ENCODE assay signal across 10 cellular contexts in the genomic region with DNA sequence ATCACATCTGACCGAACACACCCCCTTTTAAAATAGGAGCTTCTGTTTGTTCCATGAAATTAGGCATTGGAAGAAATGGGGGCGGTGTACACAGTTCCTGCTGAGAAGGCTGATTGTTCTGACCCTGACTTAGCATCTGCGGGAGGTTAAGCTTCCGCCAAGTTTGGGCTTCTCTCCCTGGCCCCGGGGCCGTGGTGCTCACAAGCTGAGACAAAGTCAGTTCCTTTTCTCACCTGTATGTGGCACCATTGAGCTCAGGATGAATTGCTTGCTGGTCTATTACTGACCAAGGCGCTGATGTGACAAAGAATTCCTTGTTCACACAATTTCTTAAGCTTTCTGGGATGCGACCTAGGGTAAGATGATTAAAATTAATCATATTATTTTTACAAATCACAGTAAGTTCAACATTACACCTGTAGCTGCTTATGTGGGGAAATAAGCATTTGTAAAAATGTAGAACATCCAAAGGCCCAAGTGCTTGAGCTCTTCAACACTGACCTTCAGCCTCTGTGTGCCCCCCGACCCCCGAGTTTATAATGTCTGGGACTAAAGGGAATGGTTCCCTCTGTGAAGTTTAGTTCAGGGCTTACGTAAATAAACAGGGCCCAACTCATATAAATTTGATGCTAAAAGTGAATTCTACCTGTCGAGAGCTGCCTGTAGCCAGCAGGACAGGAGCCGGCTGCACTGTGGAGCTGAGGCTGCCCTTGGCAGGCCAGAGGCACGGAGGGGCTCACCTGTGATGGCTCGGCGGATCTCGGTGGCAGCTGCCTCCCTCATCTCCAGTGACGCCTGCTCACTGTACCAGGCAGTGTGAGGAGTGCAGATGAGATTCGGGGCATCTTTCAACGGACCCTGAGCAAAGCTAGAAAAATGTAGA.
DNase-seq lines count a peak whose midpoint lies in the region; ATAC-seq and TF ChIP-seq lines count a peak whose summit lies in the region.
"Had no signal": no experiment of that assay in that cellular context is flagged by ENCODE, and none has a peak within 500 bp of the region (broad histone marks: within the 10 kb centered on the region; RNA-seq: fewer than 3 reads in every experiment).

No MANE protein-coding gene starts in this region.

- DNase-seq in C1 segment of cervical spinal cord (lab: John Stamatoyannopoulos, UW) = peak in 11 of 14 donors; percentile 37 to 76 (median 55)
- peak; percentile 67 for DNase-seq in WERI-Rb-1
- peak; percentile 78 for DNase-seq in foreskin melanocyte
- DNase-seq in HPDE6-E6E7 (ENCODE audit: extremely low spot score) = no peak

- H3K27me3 ChIP-seq in Loucy (ENCODE audit: insufficient read depth, low read length, poor library complexity, severe bottlenecking) = no peaks in the 10 kb centered on the region
- H3K27me3 ChIP-seq in WERI-Rb-1 (ENCODE audit: insufficient read depth, low read depth, severe bottlenecking) = no peaks in the 10 kb centered on the region
- no peaks in the 10 kb centered on the region for H3K27me3 ChIP-seq in neutrophil
- H3K27me3 ChIP-seq: SJSA1 had no signal

- TF ChIP-seq CTCF in Loucy (conservative IDR thresholded peaks at IDR 0.05; ENCODE audit: low read length) (peak; percentile 66), WERI-Rb-1 (IDR thresholded peaks at IDR 0.05; ENCODE audit: low read depth, low read length) (peak; percentile 58), neutrophil (IDR thresholded peaks at IDR 0.05) (peak; percentile 61)

- no peaks in the 10 kb centered on the region for H4K20me1 ChIP-seq in Loucy (ENCODE audit: insufficient read depth, low read length, poor library complexity, severe bottlenecking)

- H3K4me3 ChIP-seq in Loucy (ENCODE audit: low read length, poor library complexity, severe bottlenecking) = no peak overlapping the region
- no peak overlapping the region for H3K4me3 ChIP-seq in WERI-Rb-1 (ENCODE audit: low read depth, low read length)
- H3K4me3 ChIP-seq in neutrophil (ENCODE audit: low read depth in 1 of 2, low read length in 1 of 2) = no peak overlapping the region
- H3K4me3 ChIP-seq: SJSA1, skin epidermis had no signal

- no peaks in the 10 kb centered on the region for H3F3A ChIP-seq in Loucy (ENCODE audit: low read depth)

- H3K9me3 ChIP-seq in Loucy (ENCODE audit: insufficient read depth, low read depth, low read length) = no peaks in the 10 kb centered on the region
- no peaks in the 10 kb centered on the region for H3K9me3 ChIP-seq in WERI-Rb-1 (ENCODE audit: severe bottlenecking)
- no peaks in the 10 kb centered on the region for H3K9me3 ChIP-seq in neutrophil
- H3K9me3 ChIP-seq: SJSA1 had no signal

- H3K9me2 ChIP-seq in Loucy (replicated peaks; ENCODE audit: low read depth, low read length) = no peaks in the 10 kb centered on the region

- peaks cover 6% of the 10 kb centered on the region; the same call in 1 of the 2 replicates for H3K36me3 ChIP-seq in Loucy (ENCODE audit: insufficient read depth, low read length)
- peaks cover 84% of the 10 kb centered on the region for H3K36me3 ChIP-seq in WERI-Rb-1
- H3K36me3 ChIP-seq in neutrophil = peaks cover 100% of the 10 kb centered on the region

- no peaks in the 10 kb centered on the region for H3K79me2 ChIP-seq in Loucy (ENCODE audit: insufficient read depth, low read length)

- H3K9ac ChIP-seq in Loucy (ENCODE audit: low read depth, low read length, poor library complexity, severe bottlenecking) = no peak overlapping the region

- no peak overlapping the region for H3K4me2 ChIP-seq in Loucy (ENCODE audit: low read depth, low read length, poor library complexity, severe bottlenecking)

- H3K4me1 ChIP-seq in Loucy (ENCODE audit: insufficient read depth, low read length, poor library complexity, severe bottlenecking) (no peaks in the 10 kb centered on the region), neutrophil (ENCODE audit: control insufficient read depth in 1 of 2, insufficient read depth in 1 of 2, low read depth in 1 of 2, low read length in 1 of 2) (no peaks in the 10 kb centered on the region)

- ATAC-seq in GM18502 (IDR thresholded peaks at IDR 0.05; ENCODE audit: poor library complexity, unreplicated experiment) = peak; percentile 68
- ATAC-seq in GM19467 (IDR thresholded peaks at IDR 0.05; ENCODE audit: unreplicated experiment) = no peak

- no peak overlapping the region for H2AFZ ChIP-seq in Loucy (ENCODE audit: low read length)

- H3K27ac ChIP-seq in WERI-Rb-1 (no peak overlapping the region), neutrophil (peak overlapping the region; percentile 18)
- H3K27ac ChIP-seq: SJSA1, skin epidermis had no signal
